ENCODE assay signal across 12 cellular contexts in the genomic region with DNA sequence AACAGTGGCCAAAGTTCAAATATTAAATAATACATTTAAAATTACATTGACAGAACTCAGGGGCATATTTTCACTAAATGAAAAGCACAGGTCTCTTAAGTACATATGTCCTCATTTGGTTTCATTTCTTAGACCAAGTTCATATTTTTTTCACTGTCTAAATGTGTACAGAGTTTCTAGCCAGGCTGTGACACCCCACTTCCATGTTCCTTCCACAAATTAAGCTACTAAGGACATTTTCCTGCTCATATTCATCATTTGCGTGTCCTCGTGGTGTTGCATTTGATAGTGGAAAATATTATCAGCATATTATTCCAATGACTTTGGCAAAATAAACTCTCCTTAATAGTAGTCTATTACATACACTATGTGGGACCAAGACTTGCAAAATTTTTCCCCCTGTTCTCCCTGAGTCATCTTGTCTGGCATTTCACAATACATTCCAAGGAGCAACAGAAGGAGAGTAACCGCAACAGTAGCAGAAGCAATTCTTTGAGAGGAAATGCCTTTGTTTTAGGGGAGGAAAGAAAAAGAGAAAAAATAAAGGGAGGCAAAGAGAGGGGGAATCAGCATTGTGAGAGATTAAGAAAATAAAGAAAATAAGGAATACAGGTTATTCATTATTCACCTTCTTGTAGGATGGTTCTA.
A peak's percentile ranks its signal among the peaks of the same experiment; 100 is the strongest.
DNase-seq lines count a peak whose midpoint lies in the region; ATAC-seq and TF ChIP-seq lines count a peak whose summit lies in the region.
"Had no signal": no experiment of that assay in that cellular context is flagged by ENCODE, and none has a peak within 500 bp of the region (broad histone marks: within the 10 kb centered on the region; RNA-seq: fewer than 3 reads in every experiment).

No MANE protein-coding gene starts in this region.

- ATAC-seq in lung (ENCODE audit: insufficient read depth, low FRiP score) (peak; percentile 19), GM18858 (IDR thresholded peaks at IDR 0.05; ENCODE audit: unreplicated experiment) (no peak), HG02970 (IDR thresholded peaks at IDR 0.05; ENCODE audit: low FRiP score, unreplicated experiment) (no peak), HG02678 (IDR thresholded peaks at IDR 0.05; ENCODE audit: unreplicated experiment) (no peak)

- no peaks in the 10 kb centered on the region for H3K36me3 ChIP-seq in A673 (ENCODE audit: insufficient read depth, low read length, poor library complexity, severe bottlenecking)
- H3K36me3 ChIP-seq in MG63: no peaks in the 10 kb centered on the region
- H3K36me3 ChIP-seq in lung (ENCODE audit: control insufficient read depth in 2 of 2, insufficient read depth in 2 of 2, low read length in 2 of 2): no peaks in the 10 kb centered on the region
- H3K36me3 ChIP-seq: BE2C had no signal

- no peaks in the 10 kb centered on the region for H3K36me3 Mint-ChIP-seq in CD14-positive monocyte
- H3K36me3 Mint-ChIP-seq: memory B cell had no signal

- H3K27ac ChIP-seq in A673 (ENCODE audit: low read depth, low read length, poor library complexity, severe bottlenecking) (no peak overlapping the region), lung (ENCODE audit: low read depth in 1 of 2, low read length in 1 of 2) (no peak overlapping the region)
- H3K27ac ChIP-seq: KMS-11 had no signal

- CTCF ChIA-PET in A673 (lab: Charles Lee): no interaction called here

- intact Hi-C loops in A673 (cut with micrococcal nuclease; ENCODE audit: unreplicated experiment) (no loop called here), CD14-positive monocyte (cut with micrococcal nuclease) (no loop called here)

- no peak for TF ChIP-seq CTCF in A673 (conservative IDR thresholded peaks at IDR 0.05; ENCODE audit: low read depth, low read length)
- TF ChIP-seq CTCF in lung (IDR thresholded peaks at IDR 0.05; ENCODE audit: control extremely low read depth, extremely low read depth): no peak
- no peak for TF ChIP-seq CTCF in CD14-positive monocyte (IDR thresholded peaks at IDR 0.05)

- POLR2A ChIA-PET in A673 (lab: Charles Lee; ENCODE audit: low non-redundant PET): no interaction called here

- H3K27me3 ChIP-seq in A673 (replicated peaks; ENCODE audit: insufficient read depth, low read depth, low read length, poor library complexity) (no peaks in the 10 kb centered on the region), MG63 (no peaks in the 10 kb centered on the region), lung (ENCODE audit: control insufficient read depth, insufficient read depth) (no peaks in the 10 kb centered on the region)
- H3K27me3 ChIP-seq: BE2C had no signal

- DNase-seq in A673 (ENCODE audit: low spot score) (peak; percentile 48), MG63 (peak; percentile 41), dedifferentiated amniotic fluid mesenchymal stem cell (ENCODE audit: extremely low spot score) (peak; percentile 94), lung (ENCODE audit: low spot score) (no peak), CD14-positive monocyte (ENCODE audit: low spot score) (no peak)
- DNase-seq: BE2C, H9 had no signal

- peak overlapping the region in 3 of 7 donors; percentile 15 to 75 (median 61) for H3K27ac Mint-ChIP-seq in CD14-positive monocyte
- H3K27ac Mint-ChIP-seq: H9, memory B cell had no signal

- peaks cover 8% of the 10 kb centered on the region for H3K4me1 ChIP-seq in A673 (ENCODE audit: insufficient read depth, low read length, poor library complexity, severe bottlenecking)
- no peaks in the 10 kb centered on the region for H3K4me1 ChIP-seq in lung (ENCODE audit: control insufficient read depth in 2 of 2, insufficient read depth in 2 of 2, low read length in 2 of 2)
- H3K4me1 ChIP-seq: BE2C had no signal

- 39 to 57% methylated on average over 3 of the region's 3 CpGs for WGBS in lung, 2 donors

- H3K9me3 Mint-ChIP-seq in CD14-positive monocyte: no peaks in the 10 kb centered on the region
- H3K9me3 Mint-ChIP-seq: H9 had no signal

- peaks cover 26% of the 10 kb centered on the region for H3K4me1 Mint-ChIP-seq in CD14-positive monocyte
- H3K4me1 Mint-ChIP-seq: memory B cell had no signal

- no peaks in the 10 kb centered on the region for H3K9me3 ChIP-seq in A673 (ENCODE audit: low read depth, low read length, poor library complexity, severe bottlenecking)
- no peaks in the 10 kb centered on the region for H3K9me3 ChIP-seq in MG63
- H3K9me3 ChIP-seq in lung (ENCODE audit: control insufficient read depth in 2 of 2, insufficient read depth in 1 of 2, low read length in 1 of 2): no peaks in the 10 kb centered on the region
- H3K9me3 ChIP-seq: BE2C had no signal

- H3K27me3 Mint-ChIP-seq in CD14-positive monocyte (ENCODE audit: low read depth in 3 of 3): no peaks in the 10 kb centered on the region
- H3K27me3 Mint-ChIP-seq: memory B cell had no signal

- H3K4me3 ChIP-seq in A673 (ENCODE audit: low read depth, low read length, poor library complexity, severe bottlenecking) (no peak overlapping the region), MG63 (no peak overlapping the region), lung (no peak overlapping the region)

- peak overlapping the region in 1 of 2 donors; percentile 29 for H3K4me3 Mint-ChIP-seq in CD14-positive monocyte
- H3K4me3 Mint-ChIP-seq: H9, memory B cell had no signal

- BruUV-seq in A673 (replicated peaks; lab: Mats Ljungman, UMichigan): no TSS peak

Comparison
In these comparisons a context has a peak if more than half of its experiments do, and no peak if none do; other contexts are left out.
1. DNase-seq: peak in A673 (single experiment), MG63 (single experiment) and dedifferentiated amniotic fluid mesenchymal stem cell (single experiment); none in lung (single experiment) and CD14-positive monocyte (single experiment).